12 cellular contexts compared by ENCODE assay signal in genomic region chr11:134762248-134763029, GRCh38.
DNase-seq lines count a peak whose midpoint lies in the region; ATAC-seq, FAIRE-seq and TF ChIP-seq lines count a peak whose summit lies in the region.
"Had no signal": no experiment of that assay in that cellular context is flagged by ENCODE, and none has a peak within 500 bp of the region (broad histone marks: within the 10 kb centered on the region; RNA-seq: fewer than 3 reads in every experiment).

No MANE protein-coding gene starts in this region.

- no peak overlapping the region for H3K4me3 ChIP-seq in kidney (ENCODE audit: low read length in 2 of 2)
- H3K4me3 ChIP-seq: SK-N-MC, uterus had no signal

- no peaks in the 10 kb centered on the region for H3K36me3 ChIP-seq in kidney (ENCODE audit: control insufficient read depth in 1 of 2, insufficient read depth in 2 of 2, low read length in 2 of 2)
- H3K36me3 ChIP-seq: prostate gland, uterus had no signal

- no peaks in the 10 kb centered on the region for H3K36me3 Mint-ChIP-seq in activated T-cell treated with anti-CD3 and anti-CD28 coated beads, Interleukin-2, amount 50 U/mL, for 4 hours (ENCODE audit: insufficient read depth)
- no peaks in the 10 kb centered on the region for H3K36me3 Mint-ChIP-seq in activated naive CD8-positive, alpha-beta T cell treated with anti-CD3 and anti-CD28 coated beads, Interleukin-2, amount 50 U/mL, for 24 hours (ENCODE audit: low read depth)

- H3K4me3 Mint-ChIP-seq in activated T-cell treated with anti-CD3 and anti-CD28 coated beads, Interleukin-2, amount 50 U/mL, for 4 hours: peak overlapping the region; percentile 33
- H3K4me3 Mint-ChIP-seq in activated naive CD8-positive, alpha-beta T cell treated with anti-CD3 and anti-CD28 coated beads, Interleukin-2, amount 50 U/mL, for 24 hours: no peak overlapping the region
- H3K4me3 Mint-ChIP-seq: activated CD4-positive, alpha-beta memory T cell treated with anti-CD3 and anti-CD28 coated beads for 36 hours had no signal

- H3K9me3 Mint-ChIP-seq in activated T-cell treated with anti-CD3 and anti-CD28 coated beads, Interleukin-2, amount 50 U/mL, for 4 hours: peaks cover 6% of the 10 kb centered on the region
- H3K9me3 Mint-ChIP-seq in activated naive CD8-positive, alpha-beta T cell treated with anti-CD3 and anti-CD28 coated beads, Interleukin-2, amount 50 U/mL, for 24 hours: peaks cover 8% of the 10 kb centered on the region

- DNase-seq in activated T-cell treated with anti-CD3 and anti-CD28 coated beads, Interleukin-2, amount 50 U/mL, for 4 hours: no peak
- no peak for DNase-seq in activated T-cell treated with anti-CD3 and anti-CD28 coated beads, Interleukin-2, amount 50 U/mL, for 1 hour
- no peak for DNase-seq in activated naive CD8-positive, alpha-beta T cell treated with anti-CD3 and anti-CD28 coated beads, Interleukin-2, amount 50 U/mL, for 24 hours
- peak; percentile 87 for DNase-seq in kidney
- DNase-seq in ureter (ENCODE audit: low spot score): peak; percentile 58
- no peak for DNase-seq in midbrain (lab: John Stamatoyannopoulos, UW)
- no peak for DNase-seq in effector CD8-positive, alpha-beta T cell (lab: John Stamatoyannopoulos, UW)
- DNase-seq: activated CD4-positive, alpha-beta memory T cell treated with anti-CD3 and anti-CD28 coated beads for 36 hours; uterus had no signal

- H3K9ac ChIP-seq in kidney (ENCODE audit: low read length in 2 of 2): no peak overlapping the region

- H3K9me3 ChIP-seq in kidney (ENCODE audit: control insufficient read depth in 1 of 2, low read length in 2 of 2): no peaks in the 10 kb centered on the region
- H3K9me3 ChIP-seq: prostate gland, uterus had no signal

- H3K4me1 Mint-ChIP-seq in activated T-cell treated with anti-CD3 and anti-CD28 coated beads, Interleukin-2, amount 50 U/mL, for 4 hours (ENCODE audit: low read depth): no peaks in the 10 kb centered on the region
- H3K4me1 Mint-ChIP-seq in activated naive CD8-positive, alpha-beta T cell treated with anti-CD3 and anti-CD28 coated beads, Interleukin-2, amount 50 U/mL, for 24 hours: no peaks in the 10 kb centered on the region

- H3K27ac ChIP-seq in kidney (ENCODE audit: low read depth in 2 of 2, low read length in 2 of 2): no peak overlapping the region
- H3K27ac ChIP-seq: prostate gland, SK-N-MC, uterus had no signal

- TF ChIP-seq CTCF in kidney (IDR thresholded peaks at IDR 0.05; ENCODE audit: borderline replicate concordance, extremely low read depth, insufficient read depth): no peak

- no peaks in the 10 kb centered on the region for H3K4me1 ChIP-seq in kidney (ENCODE audit: control insufficient read depth in 1 of 2, insufficient read depth in 1 of 2, low read depth in 1 of 2, low read length in 2 of 2)
- H3K4me1 ChIP-seq: prostate gland, uterus had no signal

- FAIRE-seq in kidney (lab: Jason Lieb, UNC): no peak

- peaks cover 12% of the 10 kb centered on the region for H3K27me3 Mint-ChIP-seq in activated T-cell treated with anti-CD3 and anti-CD28 coated beads, Interleukin-2, amount 50 U/mL, for 4 hours (ENCODE audit: low read depth)
- H3K27me3 Mint-ChIP-seq in activated naive CD8-positive, alpha-beta T cell treated with anti-CD3 and anti-CD28 coated beads, Interleukin-2, amount 50 U/mL, for 24 hours: peaks cover 2% of the 10 kb centered on the region

- H3K27ac Mint-ChIP-seq in activated naive CD8-positive, alpha-beta T cell treated with anti-CD3 and anti-CD28 coated beads, Interleukin-2, amount 50 U/mL, for 24 hours: no peak overlapping the region
- H3K27ac Mint-ChIP-seq: activated CD4-positive, alpha-beta memory T cell treated with anti-CD3 and anti-CD28 coated beads for 36 hours had no signal

- intact Hi-C loops in kidney (cut with DNase I): no loop called here

- peak; percentile 14 to 71 for ATAC-seq in activated T-cell treated with anti-CD3 and anti-CD28 coated beads, Interleukin-2, amount 50 U/mL, for 4 hours
- ATAC-seq in activated naive CD8-positive, alpha-beta T cell treated with anti-CD3 and anti-CD28 coated beads, Interleukin-2, amount 50 U/mL, for 24 hours: peak; percentile 36
- no peak for ATAC-seq in GM19324 (IDR thresholded peaks at IDR 0.05; ENCODE audit: low FRiP score, unreplicated experiment)

Comparison
In these comparisons a context has a peak if more than half of its experiments do, and no peak if none do; other contexts are left out.
1. DNase-seq: peak in kidney (single experiment) and ureter (single experiment); none in activated T-cell treated with anti-CD3 and anti-CD28 coated beads, Interleukin-2, amount 50 U/mL, for 4 hours (single experiment), activated T-cell treated with anti-CD3 and anti-CD28 coated beads, Interleukin-2, amount 50 U/mL, for 1 hour (single experiment), activated naive CD8-positive, alpha-beta T cell treated with anti-CD3 and anti-CD28 coated beads, Interleukin-2, amount 50 U/mL, for 24 hours (single experiment), midbrain (single experiment) and effector CD8-positive, alpha-beta T cell (single experiment).